ENCODE assay signal across 19 cellular contexts in the genomic region with DNA sequence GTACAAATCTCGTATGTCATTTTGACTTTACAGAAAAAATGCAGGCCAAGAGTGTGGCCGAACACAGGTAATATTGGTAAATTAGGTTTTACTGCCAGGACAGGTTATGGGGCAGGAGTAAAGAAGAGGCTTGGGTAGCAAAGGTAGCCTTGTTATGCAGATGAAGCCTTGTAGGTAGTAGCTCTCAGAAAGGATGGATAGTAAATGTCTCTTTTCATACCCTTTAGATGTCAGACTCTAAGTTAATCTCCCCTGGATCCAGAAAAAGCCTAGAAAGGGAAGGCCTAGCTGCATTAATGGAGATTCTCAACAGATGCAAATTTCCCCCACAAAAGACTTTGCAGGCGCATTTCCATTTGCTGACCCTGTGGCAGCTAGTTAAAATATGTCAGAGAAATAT.
DNase-seq lines count a peak whose midpoint lies in the region; ATAC-seq, FAIRE-seq and TF ChIP-seq lines count a peak whose summit lies in the region.
"Had no signal": no experiment of that assay in that cellular context is flagged by ENCODE, and none has a peak within 500 bp of the region (broad histone marks: within the 10 kb centered on the region; RNA-seq: fewer than 3 reads in every experiment).

No MANE protein-coding gene starts in this region.

- TF ChIP-seq EP300 in H1 (IDR thresholded peaks at IDR 0.05; ENCODE audit: borderline replicate concordance in 1 of 2, low read depth in 2 of 2, low read length in 2 of 2), result no peak

- peak overlapping the region; percentile 70 for H3K27ac ChIP-seq in DND-41 (ENCODE audit: low read length)
- H3K27ac ChIP-seq in H1 (ENCODE audit: low read depth, low read length), result no peak overlapping the region
- H3K27ac ChIP-seq: 22Rv1, HL-60 had no signal

- no peak overlapping the region for H4K8ac ChIP-seq in H1 (ENCODE audit: extremely low read depth, insufficient read depth, low read length)

- H3K79me2 ChIP-seq in DND-41 (ENCODE audit: insufficient read depth, low read length), result no peaks in the 10 kb centered on the region
- H3K79me2 ChIP-seq in Loucy (ENCODE audit: insufficient read depth, low read length), result no peaks in the 10 kb centered on the region
- no peaks in the 10 kb centered on the region for H3K79me2 ChIP-seq in H1 (ENCODE audit: control insufficient read depth in 1 of 2, insufficient read depth in 2 of 2, low read length in 2 of 2)

- no peak overlapping the region for H4K5ac ChIP-seq in H1 (ENCODE audit: insufficient read length, low read depth, low read length)

- TF ChIP-seq POLR2A in H1 (IDR thresholded peaks at IDR 0.05; ENCODE audit: control extremely low read depth in 1 of 2, low read depth in 2 of 2, low read length in 2 of 2), result no peak

- H3K56ac ChIP-seq in H1 (replicated peaks; ENCODE audit: insufficient read length, low read depth, low read length), result no peak overlapping the region

- H3K79me1 ChIP-seq in H1 (ENCODE audit: low read depth, low read length), result no peaks in the 10 kb centered on the region

- H3K9ac ChIP-seq in DND-41 (ENCODE audit: low read depth, low read length) (no peak overlapping the region; the same call in 1 of the 2 replicates), Loucy (ENCODE audit: low read depth, low read length, poor library complexity, severe bottlenecking) (no peak overlapping the region), H1 (replicated peaks in 1 of 4; ENCODE audit: extremely low read depth in 1 of 4, low read depth in 3 of 4, low read length in 3 of 4) (no peak overlapping the region)

- H3K14ac ChIP-seq in H1 (ENCODE audit: insufficient read length), result no peak overlapping the region

- H3K23me2 ChIP-seq in H1 (ENCODE audit: low read depth, low read length), result no peaks in the 10 kb centered on the region

- no peak overlapping the region for H2AK5ac ChIP-seq in H1 (ENCODE audit: low read depth, low read length)

- H3K4me3 ChIP-seq in DND-41 (ENCODE audit: low read depth in 1 of 2, low read length in 2 of 2) (no peak overlapping the region), Loucy (ENCODE audit: low read length, poor library complexity, severe bottlenecking) (peak overlapping the region; percentile 22), H1 (ENCODE audit: extremely low read depth in 1 of 4, insufficient read depth in 2 of 4, low read depth in 3 of 4, low read length in 4 of 4) (no peak overlapping the region; a peak in 2 of 8 replicates)

- no peak overlapping the region for H3K23ac ChIP-seq in H1 (ENCODE audit: insufficient read length)

- no peak overlapping the region for H3K18ac ChIP-seq in H1 (ENCODE audit: extremely low read depth, low read length)

- ATAC-seq in DND-41 (ENCODE audit: insufficient read depth, low read depth) (no peak), HG02852 (IDR thresholded peaks at IDR 0.05; ENCODE audit: unreplicated experiment) (no peak), GM18502 (IDR thresholded peaks at IDR 0.05; ENCODE audit: poor library complexity, unreplicated experiment) (no peak)
- no peak for ATAC-seq in stimulated activated naive CD8-positive, alpha-beta T cell treated with anti-CD3 and anti-CD28 coated beads, Interleukin-15, Interleukin-2, amounts not matched to agents 100 U/mL and 50 U/mL, for 24 hours
- ATAC-seq: CD8-positive, alpha-beta T cell; HCT116 had no signal

- peaks cover 28% of the 10 kb centered on the region for H3K4me1 ChIP-seq in DND-41 (ENCODE audit: insufficient read depth, low read length)
- H3K4me1 ChIP-seq in Loucy (ENCODE audit: insufficient read depth, low read length, poor library complexity, severe bottlenecking), result peaks cover 18% of the 10 kb centered on the region
- peaks cover 0 to 13% (median 7%) of the 10 kb centered on the region in 4 experiments; a peak in 5 of 7 replicates for H3K4me1 ChIP-seq in H1 (replicated peaks in 1 of 4; ENCODE audit: control insufficient read depth in 3 of 4, insufficient read depth in 4 of 4, low read length in 3 of 4)

- no peak overlapping the region for H3K4ac ChIP-seq in H1 (replicated peaks; ENCODE audit: insufficient read length, low read depth, low read length)

- POLR2A ChIA-PET in H1 (lab: Charles Lee; ENCODE audit: partially characterized antibody), result no interaction called here

- H2BK20ac ChIP-seq in H1 (ENCODE audit: low read length), result no peak overlapping the region

- H2BK5ac ChIP-seq in H1 (ENCODE audit: low read depth, low read length), result no peak overlapping the region

- no peak overlapping the region for H2BK12ac ChIP-seq in H1 (ENCODE audit: low read depth, low read length)

- TF ChIP-seq CTCF in DND-41 (IDR thresholded peaks at IDR 0.05; ENCODE audit: borderline replicate concordance, extremely low read depth, low read length, poor library complexity, severe bottlenecking) (no peak), Loucy (conservative IDR thresholded peaks at IDR 0.05; ENCODE audit: low read length) (no peak), H1 (IDR thresholded peaks at IDR 0.05; ENCODE audit: control extremely low read depth in 1 of 3, insufficient read depth in 1 of 3, low read depth in 1 of 3, low read length in 3 of 3) (no peak)

- H3K9me2 ChIP-seq in Loucy (replicated peaks; ENCODE audit: low read depth, low read length), result no peaks in the 10 kb centered on the region

- H4K20me1 ChIP-seq in DND-41 (ENCODE audit: insufficient read depth, low read length) (no peaks in the 10 kb centered on the region), Loucy (ENCODE audit: insufficient read depth, low read length, poor library complexity, severe bottlenecking) (no peaks in the 10 kb centered on the region), H1 (replicated peaks in 1 of 2; ENCODE audit: control insufficient read depth in 1 of 2, insufficient read depth in 2 of 2, low read length in 2 of 2) (no peaks in the 10 kb centered on the region)

- peak; percentile 72 for FAIRE-seq in H1 (lab: Jason Lieb, UNC)
- FAIRE-seq: D721Med, GM12892, GM19239 had no signal

- H3K9me3 ChIP-seq in DND-41 (ENCODE audit: insufficient read depth, low read length, severe bottlenecking), result peaks cover 5% of the 10 kb centered on the region
- H3K9me3 ChIP-seq in Loucy (ENCODE audit: insufficient read depth, low read depth, low read length), result no peaks in the 10 kb centered on the region
- H3K9me3 ChIP-seq in H1 (ENCODE audit: insufficient read depth in 2 of 2, low read depth in 1 of 2, low read length in 1 of 2), result no peaks in the 10 kb centered on the region

- H3K36me3 ChIP-seq in DND-41 (ENCODE audit: insufficient read depth, low read length) (no peaks in the 10 kb centered on the region), Loucy (ENCODE audit: insufficient read depth, low read length) (no peaks in the 10 kb centered on the region), H1 (ENCODE audit: control insufficient read depth in 2 of 4, insufficient read depth in 4 of 4, low read length in 3 of 4) (no peaks in the 10 kb centered on the region)

- H2AFZ ChIP-seq in DND-41 (ENCODE audit: low read depth, low read length) (peak overlapping the region; percentile 3; the same call in 1 of the 2 replicates), Loucy (ENCODE audit: low read length) (no peak overlapping the region), H1 (ENCODE audit: low read length) (no peak overlapping the region)

- H3K4me2 ChIP-seq in DND-41 (ENCODE audit: insufficient read depth, low read length), result no peak overlapping the region
- H3K4me2 ChIP-seq in Loucy (ENCODE audit: low read depth, low read length, poor library complexity, severe bottlenecking), result peak overlapping the region; percentile 43
- H3K4me2 ChIP-seq in H1 (ENCODE audit: insufficient read depth in 1 of 2, low read depth in 2 of 2, low read length in 2 of 2), result peak overlapping the region; percentile 29 to 40; a peak in 3 of 4 replicates

- no peak overlapping the region for H2BK15ac ChIP-seq in H1 (ENCODE audit: low read length)

- no peak overlapping the region for H2BK120ac ChIP-seq in H1 (replicated peaks; ENCODE audit: low read depth, low read length)

- no peak for TF ChIP-seq RAD21 in H1 (IDR thresholded peaks at IDR 0.05 in 1 of 2, conservative IDR thresholded peaks at IDR 0.05 in 1 of 2; ENCODE audit: low read depth in 2 of 2, low read length in 2 of 2)

- no peak for DNase-seq in DND-41
- no peak for DNase-seq in H1 (ENCODE audit: low read depth in 1 of 2, low spot score in 2 of 2)
- peak; percentile 14 for DNase-seq in iPS-NIHi11 (ENCODE audit: low spot score)
- no peak for DNase-seq in stimulated activated naive CD8-positive, alpha-beta T cell treated with anti-CD3 and anti-CD28 coated beads, Interleukin-15, Interleukin-2, amounts not matched to agents 100 U/mL and 50 U/mL, for 24 hours
- no peak for DNase-seq in HUDEP-2 (lab: John Stamatoyannopoulos, UW; ENCODE audit: unreplicated experiment in 76 of 76)
- DNase-seq: CD8-positive, alpha-beta T cell; COR-L47; DMS153; DMS79 treated with DMSO at 0.1 percent for 48 hours; GDM1 had no signal

- CTCF ChIA-PET in H1 (lab: Charles Lee; ENCODE audit: partially characterized antibody), result interaction anchor here (0.9 kb wide), 1 partner anchor 9 kb away, joined by 3 read pairs; no protein-coding TSS in a partner anchor

- H4K91ac ChIP-seq in H1 (replicated peaks; ENCODE audit: insufficient read length, low read length), result no peak overlapping the region

- no peaks in the 10 kb centered on the region for H3F3A ChIP-seq in Loucy (ENCODE audit: low read depth)

- H3K27me3 ChIP-seq in DND-41 (ENCODE audit: insufficient read depth, low read length, poor library complexity), result no peaks in the 10 kb centered on the region
- H3K27me3 ChIP-seq in Loucy (ENCODE audit: insufficient read depth, low read length, poor library complexity, severe bottlenecking), result no peaks in the 10 kb centered on the region
- H3K27me3 ChIP-seq in H1 (replicated peaks in 1 of 4; ENCODE audit: control insufficient read depth in 3 of 4, extremely low read depth in 1 of 4, insufficient read depth in 3 of 4, low read length in 3 of 4), result no peaks in the 10 kb centered on the region

- WGBS in H1 (ENCODE audit: extremely low coverage in 1 of 2, insufficient coverage in 1 of 2, insufficient read length in 1 of 2, insufficient replicate concordance in 2 of 2, low coverage in 1 of 2, low lambda C conversion rate in 2 of 2, missing lambda C conversion rate in 1 of 2), 2 experiments, result 22% methylated on average over 3 of the region's 3 CpGs; no CpG with 5 or more reads in 1 of the 2 experiments

TF ChIP-seq in H1, 55 proteins besides CTCF, POLR2A, EP300 and RAD21:
- TF ChIP-seq ASH2L (IDR thresholded peaks at IDR 0.05; ENCODE audit: low read length), result no peak
- 0 out of 4 replicates have a peak, but pooled peaks of 1 of the 2 experiments have one; percentile 41 for TF ChIP-seq HDAC2 (IDR thresholded peaks at IDR 0.05; ENCODE audit: borderline replicate concordance in 1 of 2, low read depth in 2 of 2, low read length in 2 of 2)
